In genomic region chr4:121277194-121278105, GRCh38 we compare ENCODE assay signal across 8 cellular contexts.
DNase-seq lines count a peak whose midpoint lies in the region; ATAC-seq, FAIRE-seq and TF ChIP-seq lines count a peak whose summit lies in the region.

No MANE protein-coding gene starts in this region.

- FAIRE-seq in pancreas (lab: Jason Lieb, UNC), result no peak

- no peak overlapping the region for H3K9ac ChIP-seq in HCT116 (ENCODE audit: low read length)

- no peaks in the 10 kb centered on the region for H3K9me2 ChIP-seq in HCT116 (ENCODE audit: insufficient read depth)

- H3K4me3 ChIP-seq in GM12875 (ENCODE audit: low read depth, low read length) (no peak overlapping the region), HCT116 (replicated peaks in 1 of 2; ENCODE audit: low read depth in 1 of 2, low read length in 2 of 2) (no peak overlapping the region), pancreas (no peak overlapping the region)

- no peaks in the 10 kb centered on the region for H4K20me1 ChIP-seq in HCT116 (ENCODE audit: insufficient read depth)

- H3K4me1 ChIP-seq in HCT116 (ENCODE audit: control insufficient read depth in 1 of 2, insufficient read depth in 2 of 2, low read length in 2 of 2) (0 out of 4 replicates have a peak, but pooled peaks cover 0 to 4% of the 10 kb centered on the region in 2 experiments), pancreas (no peaks in the 10 kb centered on the region)

- H3K36me3 ChIP-seq in HCT116 (ENCODE audit: control insufficient read depth in 1 of 2, insufficient read depth in 2 of 2, low read length in 2 of 2) (no peaks in the 10 kb centered on the region), pancreas (no peaks in the 10 kb centered on the region)

- TF ChIP-seq RAD21 in HCT116 (IDR thresholded peaks at IDR 0.05; ENCODE audit: low read depth), result peak; percentile 53

- H3K4me2 ChIP-seq in HCT116 (ENCODE audit: low read length), result no peak overlapping the region

- CTCF ChIA-PET in HCT116 (lab: Charles Lee), result interaction anchor here (0.6 to 1.1 kb wide), 2 partner anchors 30 to 144 kb away, joined by 3 read pairs; no protein-coding TSS in a partner anchor

- RAD21 ChIA-PET in HCT116 (lab: Charles Lee; ENCODE audit: low non-redundant PET in 1 of 2, low total read pairs in 2 of 2, uncharacterized antibody in 2 of 2, unreplicated experiment in 2 of 2), result interaction anchor here in 1 of 2 experiments (1.0 kb wide), 1 partner anchor 379 kb away, joined by 4 read pairs; no protein-coding TSS in a partner anchor

- H3K9me3 ChIP-seq in HCT116 (ENCODE audit: control insufficient read depth in 1 of 2, insufficient read depth in 1 of 2, low read depth in 1 of 2, low read length in 2 of 2) (no peaks in the 10 kb centered on the region), pancreas (no peaks in the 10 kb centered on the region)

- intact Hi-C loops in HCT116 (cut with micrococcal nuclease) (loop anchor here (1.0 to 10.0 kb wide), 2 partner anchors 377 to 459 kb away; no protein-coding TSS in a partner anchor), pancreas (cut with DNase I) (no loop called here)

- no peak for TF ChIP-seq POLR2A in HCT116 (IDR thresholded peaks at IDR 0.05; ENCODE audit: borderline replicate concordance, extremely low read depth, insufficient read depth, insufficient read length)

- H2AFZ ChIP-seq in HCT116 (ENCODE audit: low read depth, low read length, poor library complexity, severe bottlenecking), result no peak overlapping the region

- no peaks in the 10 kb centered on the region for H3K79me2 ChIP-seq in HCT116 (ENCODE audit: insufficient read depth, low read length)

- ATAC-seq in HCT116 (peak; percentile 98), pancreas (no peak)

- DNase-seq in HCT116 (ENCODE audit: low read depth, low spot score), result peak; percentile 42
- DNase-seq in NCI-H69 (lab: John Stamatoyannopoulos, UW), result peak; percentile 58
- DNase-seq in iPS-NIHi11 (ENCODE audit: low spot score), result peak; percentile 59
- no peak for DNase-seq in NCI-H2227 treated with DMSO at 0.1 percent for 48 hours (lab: John Stamatoyannopoulos, UW)
- DNase-seq in pancreas, result no peak
- DNase-seq in activated T-cell treated with anti-CD3 and anti-CD28 coated beads, Interleukin-2, amount 50 U/mL, for 1 hour, result no peak
- DNase-seq in EL, result no peak

- peak; percentile 70 for TF ChIP-seq CTCF in GM12875 (IDR thresholded peaks at IDR 0.05; ENCODE audit: borderline replicate concordance, insufficient read depth, low read depth, low read length)
- TF ChIP-seq CTCF in HCT116 (IDR thresholded peaks at IDR 0.05 in 2 of 3, conservative IDR thresholded peaks at IDR 0.05 in 1 of 3; ENCODE audit: borderline replicate concordance in 1 of 3, insufficient read depth in 1 of 3, low read depth in 2 of 3, low read length in 2 of 3), result peak; percentile 69 to 96 (median 78)
- no peak for TF ChIP-seq CTCF in pancreas (IDR thresholded peaks at IDR 0.05)

- WGBS in pancreas, 2 donors, result 33 to 53% methylated on average over 5 of the region's 5 CpGs

- H3K27me3 ChIP-seq in HCT116 (ENCODE audit: insufficient read depth, low read length) (no peaks in the 10 kb centered on the region), pancreas (no peaks in the 10 kb centered on the region)

- no TSS peak for BruUV-seq in HCT116 (replicated peaks; lab: Mats Ljungman, UMichigan)

- H3K27ac ChIP-seq in HCT116 (ENCODE audit: low read depth, low read length) (no peak overlapping the region), pancreas (no peak overlapping the region)

- POLR2A ChIA-PET in HCT116 (lab: Charles Lee), result no interaction called here

TF ChIP-seq in HCT116, 20 proteins besides CTCF, POLR2A, EP300 and RAD21:
- TF ChIP-seq YY1 (IDR thresholded peaks at IDR 0.05; ENCODE audit: extremely low read depth, insufficient replicate concordance, low read depth, low read length) (peak; percentile 7), TCF7L2 (IDR thresholded peaks at IDR 0.05; ENCODE audit: borderline replicate concordance, extremely low read depth, insufficient read depth, insufficient read length) (peak; percentile 49), CEBPB (IDR thresholded peaks at IDR 0.05; ENCODE audit: low read depth) (no peak)

Comparison
In these comparisons a context has a peak if more than half of its experiments do, and no peak if none do; other contexts are left out.
1. CTCF ChIP-seq: peak in GM12875 (single experiment) and HCT116 (3 of 3); none in pancreas (0 of 4).
2. DNase-seq: peak in HCT116 (single experiment), NCI-H69 (single experiment) and iPS-NIHi11 (single experiment); none in NCI-H2227 treated with DMSO at 0.1 percent for 48 hours (single experiment), pancreas (0 of 6), activated T-cell treated with anti-CD3 and anti-CD28 coated beads, Interleukin-2, amount 50 U/mL, for 1 hour (single experiment) and EL (single experiment).